ENCODE assay signal across 2 cellular contexts in the genomic region with DNA sequence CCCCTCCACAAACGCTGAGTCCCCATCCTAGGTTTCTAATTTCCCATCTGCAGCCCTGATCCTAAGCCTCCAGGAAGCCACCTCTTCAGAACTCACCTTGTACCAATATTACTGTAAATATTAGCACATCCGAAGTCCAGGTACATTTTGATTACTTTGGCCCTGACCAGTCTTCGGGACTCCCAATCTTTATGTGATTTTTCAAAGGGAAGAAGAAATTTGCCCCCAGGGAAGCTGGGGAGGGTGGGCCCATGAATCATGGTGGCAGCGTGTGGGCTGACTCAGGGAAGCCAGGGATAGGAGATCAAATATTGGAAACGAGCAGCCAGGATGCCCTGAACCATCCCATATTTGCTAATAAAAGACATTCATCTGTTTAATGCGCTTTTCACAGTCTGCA.
TF ChIP-seq lines count a peak whose summit lies in the region.

No MANE protein-coding gene starts in this region.

TF ChIP-seq in A549, 52 proteins besides CTCF, POLR2A, EP300 and RAD21:
- TF ChIP-seq SMC3 (IDR thresholded peaks at IDR 0.05) (no peak), MAZ (IDR thresholded peaks at IDR 0.05; ENCODE audit: borderline replicate concordance, low read depth, low read length) (no peak), NPAS2 (CRISPR knock-in tag; IDR thresholded peaks at IDR 0.05; ENCODE audit: borderline replicate concordance) (no peak), KDM5A (IDR thresholded peaks at IDR 0.05) (no peak), ZFP36 (IDR thresholded peaks at IDR 0.05; ENCODE audit: borderline replicate concordance, partially characterized antibody) (no peak), BHLHE40 (IDR thresholded peaks at IDR 0.05; ENCODE audit: low read depth, low read length) (no peak), JUNB (IDR thresholded peaks at IDR 0.05) (no peak), FOXS1 (CRISPR knock-in tag; IDR thresholded peaks at IDR 0.05) (no peak), MAFK (IDR thresholded peaks at IDR 0.05; ENCODE audit: partially characterized antibody) (no peak), RFX5 (IDR thresholded peaks at IDR 0.05) (no peak), RCOR1 (IDR thresholded peaks at IDR 0.05; ENCODE audit: low read depth, low read length) (no peak), KDM1A (IDR thresholded peaks at IDR 0.05; ENCODE audit: low read depth) (no peak), HOXB5 (CRISPR knock-in tag; IDR thresholded peaks at IDR 0.05) (no peak), ZC3H11A (IDR thresholded peaks at IDR 0.05) (no peak), MYC (IDR thresholded peaks at IDR 0.05; ENCODE audit: borderline replicate concordance, low read length) (no peak)
- TF ChIP-seq, protein P1, sequence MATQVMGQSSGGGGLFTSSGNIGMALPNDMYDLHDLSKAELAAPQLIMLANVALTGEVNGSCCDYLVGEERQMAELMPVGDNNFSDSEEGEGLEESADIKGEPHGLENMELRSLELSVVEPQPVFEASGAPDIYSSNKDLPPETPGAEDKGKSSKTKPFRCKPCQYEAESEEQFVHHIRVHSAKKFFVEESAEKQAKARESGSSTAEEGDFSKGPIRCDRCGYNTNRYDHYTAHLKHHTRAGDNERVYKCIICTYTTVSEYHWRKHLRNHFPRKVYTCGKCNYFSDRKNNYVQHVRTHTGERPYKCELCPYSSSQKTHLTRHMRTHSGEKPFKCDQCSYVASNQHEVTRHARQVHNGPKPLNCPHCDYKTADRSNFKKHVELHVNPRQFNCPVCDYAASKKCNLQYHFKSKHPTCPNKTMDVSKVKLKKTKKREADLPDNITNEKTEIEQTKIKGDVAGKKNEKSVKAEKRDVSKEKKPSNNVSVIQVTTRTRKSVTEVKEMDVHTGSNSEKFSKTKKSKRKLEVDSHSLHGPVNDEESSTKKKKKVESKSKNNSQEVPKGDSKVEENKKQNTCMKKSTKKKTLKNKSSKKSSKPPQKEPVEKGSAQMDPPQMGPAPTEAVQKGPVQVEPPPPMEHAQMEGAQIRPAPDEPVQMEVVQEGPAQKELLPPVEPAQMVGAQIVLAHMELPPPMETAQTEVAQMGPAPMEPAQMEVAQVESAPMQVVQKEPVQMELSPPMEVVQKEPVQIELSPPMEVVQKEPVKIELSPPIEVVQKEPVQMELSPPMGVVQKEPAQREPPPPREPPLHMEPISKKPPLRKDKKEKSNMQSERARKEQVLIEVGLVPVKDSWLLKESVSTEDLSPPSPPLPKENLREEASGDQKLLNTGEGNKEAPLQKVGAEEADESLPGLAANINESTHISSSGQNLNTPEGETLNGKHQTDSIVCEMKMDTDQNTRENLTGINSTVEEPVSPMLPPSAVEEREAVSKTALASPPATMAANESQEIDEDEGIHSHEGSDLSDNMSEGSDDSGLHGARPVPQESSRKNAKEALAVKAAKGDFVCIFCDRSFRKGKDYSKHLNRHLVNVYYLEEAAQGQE (IDR thresholded peaks at IDR 0.05): no peak
- TF ChIP-seq, protein P2, sequence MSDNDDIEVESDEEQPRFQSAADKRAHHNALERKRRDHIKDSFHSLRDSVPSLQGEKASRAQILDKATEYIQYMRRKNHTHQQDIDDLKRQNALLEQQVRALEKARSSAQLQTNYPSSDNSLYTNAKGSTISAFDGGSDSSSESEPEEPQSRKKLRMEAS (IDR thresholded peaks at IDR 0.05): no peak
- TF ChIP-seq, protein P3, sequence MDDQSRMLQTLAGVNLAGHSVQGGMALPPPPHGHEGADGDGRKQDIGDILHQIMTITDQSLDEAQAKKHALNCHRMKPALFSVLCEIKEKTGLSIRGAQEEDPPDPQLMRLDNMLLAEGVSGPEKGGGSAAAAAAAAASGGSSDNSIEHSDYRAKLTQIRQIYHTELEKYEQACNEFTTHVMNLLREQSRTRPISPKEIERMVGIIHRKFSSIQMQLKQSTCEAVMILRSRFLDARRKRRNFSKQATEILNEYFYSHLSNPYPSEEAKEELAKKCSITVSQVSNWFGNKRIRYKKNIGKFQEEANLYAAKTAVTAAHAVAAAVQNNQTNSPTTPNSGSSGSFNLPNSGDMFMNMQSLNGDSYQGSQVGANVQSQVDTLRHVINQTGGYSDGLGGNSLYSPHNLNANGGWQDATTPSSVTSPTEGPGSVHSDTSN (IDR thresholded peaks at IDR 0.05): no peak
- TF ChIP-seq, protein P4, sequence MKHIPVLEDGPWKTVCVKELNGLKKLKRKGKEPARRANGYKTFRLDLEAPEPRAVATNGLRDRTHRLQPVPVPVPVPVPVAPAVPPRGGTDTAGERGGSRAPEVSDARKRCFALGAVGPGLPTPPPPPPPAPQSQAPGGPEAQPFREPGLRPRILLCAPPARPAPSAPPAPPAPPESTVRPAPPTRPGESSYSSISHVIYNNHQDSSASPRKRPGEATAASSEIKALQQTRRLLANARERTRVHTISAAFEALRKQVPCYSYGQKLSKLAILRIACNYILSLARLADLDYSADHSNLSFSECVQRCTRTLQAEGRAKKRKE (CRISPR knock-in tag; IDR thresholded peaks at IDR 0.05; ENCODE audit: low read depth): no peak
- TF ChIP-seq, protein P5, sequence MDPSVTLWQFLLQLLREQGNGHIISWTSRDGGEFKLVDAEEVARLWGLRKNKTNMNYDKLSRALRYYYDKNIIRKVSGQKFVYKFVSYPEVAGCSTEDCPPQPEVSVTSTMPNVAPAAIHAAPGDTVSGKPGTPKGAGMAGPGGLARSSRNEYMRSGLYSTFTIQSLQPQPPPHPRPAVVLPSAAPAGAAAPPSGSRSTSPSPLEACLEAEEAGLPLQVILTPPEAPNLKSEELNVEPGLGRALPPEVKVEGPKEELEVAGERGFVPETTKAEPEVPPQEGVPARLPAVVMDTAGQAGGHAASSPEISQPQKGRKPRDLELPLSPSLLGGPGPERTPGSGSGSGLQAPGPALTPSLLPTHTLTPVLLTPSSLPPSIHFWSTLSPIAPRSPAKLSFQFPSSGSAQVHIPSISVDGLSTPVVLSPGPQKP (IDR thresholded peaks at IDR 0.05; ENCODE audit: low read depth, low read length): no peak

TF ChIP-seq in HCT116, 20 proteins besides CTCF, POLR2A, EP300 and RAD21:
- TF ChIP-seq FOSL1 (IDR thresholded peaks at IDR 0.05; ENCODE audit: low read depth) (no peak), CBX3 (IDR thresholded peaks at IDR 0.05; ENCODE audit: low read depth) (no peak), SRF (IDR thresholded peaks at IDR 0.05; ENCODE audit: low read depth) (no peak), TCF7L2 (IDR thresholded peaks at IDR 0.05; ENCODE audit: borderline replicate concordance, extremely low read depth, insufficient read depth, insufficient read length) (no peak), CEBPB (IDR thresholded peaks at IDR 0.05; ENCODE audit: low read depth) (no peak), ZFX (IDR thresholded peaks at IDR 0.05) (no peak), EGR1 (IDR thresholded peaks at IDR 0.05; ENCODE audit: low read depth) (no peak), ZNF274 (IDR thresholded peaks at IDR 0.05; ENCODE audit: low read depth, low read length) (no peak), SP1 (IDR thresholded peaks at IDR 0.05; ENCODE audit: low read depth) (no peak), EZH2phosphoT487 (IDR thresholded peaks at IDR 0.05; ENCODE audit: borderline replicate concordance) (no peak), SIN3A (IDR thresholded peaks at IDR 0.05; ENCODE audit: low read depth) (no peak)
- TF ChIP-seq, protein P6, sequence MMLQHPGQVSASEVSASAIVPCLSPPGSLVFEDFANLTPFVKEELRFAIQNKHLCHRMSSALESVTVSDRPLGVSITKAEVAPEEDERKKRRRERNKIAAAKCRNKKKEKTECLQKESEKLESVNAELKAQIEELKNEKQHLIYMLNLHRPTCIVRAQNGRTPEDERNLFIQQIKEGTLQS (IDR thresholded peaks at IDR 0.05): no peak
- TF ChIP-seq, protein P1 (IDR thresholded peaks at IDR 0.05; ENCODE audit: low read depth): no peak
- TF ChIP-seq, protein P7, sequence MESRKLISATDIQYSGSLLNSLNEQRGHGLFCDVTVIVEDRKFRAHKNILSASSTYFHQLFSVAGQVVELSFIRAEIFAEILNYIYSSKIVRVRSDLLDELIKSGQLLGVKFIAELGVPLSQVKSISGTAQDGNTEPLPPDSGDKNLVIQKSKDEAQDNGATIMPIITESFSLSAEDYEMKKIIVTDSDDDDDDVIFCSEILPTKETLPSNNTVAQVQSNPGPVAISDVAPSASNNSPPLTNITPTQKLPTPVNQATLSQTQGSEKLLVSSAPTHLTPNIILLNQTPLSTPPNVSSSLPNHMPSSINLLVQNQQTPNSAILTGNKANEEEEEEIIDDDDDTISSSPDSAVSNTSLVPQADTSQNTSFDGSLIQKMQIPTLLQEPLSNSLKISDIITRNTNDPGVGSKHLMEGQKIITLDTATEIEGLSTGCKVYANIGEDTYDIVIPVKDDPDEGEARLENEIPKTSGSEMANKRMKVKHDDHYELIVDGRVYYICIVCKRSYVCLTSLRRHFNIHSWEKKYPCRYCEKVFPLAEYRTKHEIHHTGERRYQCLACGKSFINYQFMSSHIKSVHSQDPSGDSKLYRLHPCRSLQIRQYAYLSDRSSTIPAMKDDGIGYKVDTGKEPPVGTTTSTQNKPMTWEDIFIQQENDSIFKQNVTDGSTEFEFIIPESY (IDR thresholded peaks at IDR 0.05; ENCODE audit: extremely low read depth, insufficient replicate concordance, low read length): no peak
